8 cellular contexts compared by ENCODE assay signal in the genomic region with DNA sequence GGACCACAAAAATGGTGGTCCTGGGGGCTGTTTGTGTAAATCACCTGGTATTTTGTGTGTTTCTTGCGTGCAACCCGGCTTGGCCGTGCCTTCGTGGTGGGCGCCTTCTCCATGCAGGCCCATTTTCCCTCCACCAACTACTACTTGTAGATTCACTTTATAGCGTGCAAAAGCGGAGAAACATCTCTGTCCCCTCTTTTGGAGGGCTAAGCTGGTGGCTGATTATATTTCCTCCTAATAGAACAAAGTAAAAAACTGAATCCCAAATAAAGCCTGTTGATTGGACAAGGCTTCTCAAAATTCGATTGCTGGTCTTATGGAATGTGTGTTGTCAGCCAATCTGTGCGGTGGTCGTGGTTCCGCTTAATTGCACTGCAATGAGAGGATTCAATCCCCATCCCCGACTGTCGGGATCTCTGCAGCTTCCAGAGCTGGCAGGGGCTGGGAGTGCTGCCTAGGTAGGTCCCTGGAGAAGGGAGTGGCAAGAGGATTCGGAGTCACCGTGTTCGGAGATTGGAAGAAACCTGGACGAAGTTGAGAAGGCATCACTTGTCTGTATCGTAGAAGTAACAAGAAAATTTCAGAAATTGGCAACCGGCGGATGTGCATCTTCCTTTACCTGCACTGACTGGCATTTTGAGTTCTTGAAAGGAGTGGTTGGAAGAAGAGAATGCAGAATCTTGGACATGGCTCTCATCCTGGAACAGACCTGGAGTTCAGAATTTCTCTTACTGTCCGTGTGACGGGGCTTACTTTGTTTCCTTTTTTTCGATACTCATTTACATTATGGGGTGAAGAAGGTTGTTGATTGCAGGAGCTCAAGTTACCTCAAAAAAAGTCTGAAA. TPM values are rescaled to one million over a fixed set of nuclear protein-coding genes. Genes with fewer than 3 reads are reported as not detected.
DNase-seq lines count a peak whose midpoint lies in the region; ATAC-seq and TF ChIP-seq lines count a peak whose summit lies in the region.

No MANE protein-coding gene starts in this region.

- no peaks in the 10 kb centered on the region for H3K9me3 Mint-ChIP-seq in CD8-positive, alpha-beta T cell

- H3K27ac Mint-ChIP-seq in CD8-positive, alpha-beta T cell, result peak overlapping the region; percentile 92

- no peak for ATAC-seq in CD8-positive, alpha-beta T cell
- ATAC-seq in HG02763 (IDR thresholded peaks at IDR 0.05; ENCODE audit: unreplicated experiment), result peak; percentile 5

- H3K36me3 ChIP-seq in CD8-positive, alpha-beta T cell (ENCODE audit: insufficient read depth, low read length), result peaks cover 12% of the 10 kb centered on the region
- H3K36me3 ChIP-seq in neutrophil, result no peaks in the 10 kb centered on the region

- intact Hi-C loops in CD8-positive, alpha-beta T cell (cut with DNase I, micrococcal nuclease), result loop anchor here in 1 of 2 experiments (5.0 kb wide), 1 partner anchor 404 kb away; no protein-coding TSS in a partner anchor

- H3K4me1 ChIP-seq in CD8-positive, alpha-beta T cell (ENCODE audit: insufficient read depth, low read length), result peaks cover 16% of the 10 kb centered on the region
- H3K4me1 ChIP-seq in neutrophil (ENCODE audit: control insufficient read depth in 1 of 2, insufficient read depth in 1 of 2, low read depth in 1 of 2, low read length in 1 of 2), result peaks cover 20 to 22% of the 10 kb centered on the region in 2 experiments

- H3K4me1 Mint-ChIP-seq in CD8-positive, alpha-beta T cell (ENCODE audit: low read depth), result peaks cover 28% of the 10 kb centered on the region

- H3K9me3 ChIP-seq in CD8-positive, alpha-beta T cell (ENCODE audit: low read length), result no peaks in the 10 kb centered on the region
- no peaks in the 10 kb centered on the region for H3K9me3 ChIP-seq in neutrophil

- no peak for TF ChIP-seq CTCF in CD8-positive, alpha-beta T cell (IDR thresholded peaks at IDR 0.05)
- no peak for TF ChIP-seq CTCF in VCaP (conservative IDR thresholded peaks at IDR 0.05)
- no peak for TF ChIP-seq CTCF in neutrophil (IDR thresholded peaks at IDR 0.05)

- no peaks in the 10 kb centered on the region for H3K27me3 Mint-ChIP-seq in CD8-positive, alpha-beta T cell (ENCODE audit: low read depth)

- peak overlapping the region; percentile 75 for H3K27ac ChIP-seq in CD8-positive, alpha-beta T cell (ENCODE audit: low read depth, low read length)
- H3K27ac ChIP-seq in VCaP (peak overlapping the region; percentile 91), neutrophil (peak overlapping the region; percentile 87)

- peak overlapping the region; percentile 93 for H3K4me3 Mint-ChIP-seq in CD8-positive, alpha-beta T cell

- no peaks in the 10 kb centered on the region for H3K27me3 ChIP-seq in CD8-positive, alpha-beta T cell (ENCODE audit: insufficient read depth, low read length)
- no peaks in the 10 kb centered on the region for H3K27me3 ChIP-seq in neutrophil

- POLR2A ChIA-PET in CD8-positive, alpha-beta T cell (lab: Charles Lee), result interaction anchor here (0.6 to 2.3 kb wide), 10 partner anchors 8 to 48 kb away, joined by 3 to 31 read pairs (median 4); a partner anchor contains a TSS

- CTCF ChIA-PET in CD8-positive, alpha-beta T cell (lab: Charles Lee), result interaction anchor here (0.7 to 1.9 kb wide), 3 partner anchors 11 to 41 kb away, joined by 3 to 7 read pairs (median 3); a partner anchor contains a TSS

- DNase-seq in CD8-positive, alpha-beta T cell, result no peak
- DNase-seq in fibroblast of the conjunctiva (ENCODE audit: low read depth), result peak; percentile 3
- DNase-seq in NCI-H187 treated with DMSO at 0.1 percent for 48 hours (lab: John Stamatoyannopoulos, UW), result no peak
- no peak for DNase-seq in ureter (ENCODE audit: low spot score)
- no peak for DNase-seq in NCI-H1436 treated with DMSO at 0.1 percent for 48 hours (lab: John Stamatoyannopoulos, UW)

- H3K36me3 Mint-ChIP-seq in CD8-positive, alpha-beta T cell, result peaks cover 17% of the 10 kb centered on the region

- peak overlapping the region; percentile 90 for H3K4me3 ChIP-seq in CD8-positive, alpha-beta T cell (ENCODE audit: low read depth, low read length)
- H3K4me3 ChIP-seq in neutrophil (ENCODE audit: low read depth in 1 of 2, low read length in 1 of 2), result peak overlapping the region; percentile 72 to 96

RNA-seq across cellular contexts. Expression of a gene that starts 1.1 kb away (rescaled TPM):
- total RNA-seq in CD8-positive, alpha-beta T cell, result 10 to 100 TPM; 42.6 to 47.0 TPM
- 21.9 TPM for total RNA-seq in ureter

RNA-seq across cellular contexts. Expression of a gene that starts 41.3 kb away (rescaled TPM):
- total RNA-seq in CD8-positive, alpha-beta T cell, result 100 to 1,000 TPM; 166 to 170 TPM
- 36.9 TPM for total RNA-seq in ureter
